Comparison of ENCODE assay signal across 23 cellular contexts in the genomic region with DNA sequence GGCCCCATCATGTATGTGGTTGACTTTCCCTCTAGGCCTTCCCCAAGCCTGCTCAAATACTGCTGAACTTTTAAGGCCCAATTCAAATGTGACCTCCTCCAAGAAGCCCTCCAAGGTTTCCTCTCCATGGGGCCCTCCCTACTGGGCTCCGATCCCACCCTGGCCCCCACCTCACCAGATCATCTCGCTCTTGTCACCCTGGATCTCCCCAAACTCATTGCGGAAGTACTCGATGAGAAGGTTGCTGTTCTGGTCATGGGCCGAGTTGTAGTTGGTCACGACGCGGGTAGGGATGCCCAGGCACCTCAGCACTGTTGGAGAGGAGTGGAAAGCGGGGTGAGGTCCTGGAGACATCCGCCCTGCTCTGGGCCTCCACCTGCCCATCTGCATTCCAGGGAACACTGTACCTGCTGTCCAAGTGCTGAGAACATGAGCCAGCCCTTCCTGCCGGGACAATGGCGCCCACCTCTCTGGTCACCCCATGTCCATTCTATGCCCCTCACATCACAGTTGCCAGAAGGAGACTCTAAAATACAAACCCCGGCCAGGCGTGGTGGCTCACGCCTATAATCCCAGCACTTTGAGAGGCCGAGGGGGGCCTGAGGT. TPM values are rescaled to one million over a fixed set of nuclear protein-coding genes. Genes with fewer than 3 reads are reported as not detected.
DNase-seq lines count a peak whose midpoint lies in the region; ATAC-seq and TF ChIP-seq lines count a peak whose summit lies in the region.
"Had no signal": no experiment of that assay in that cellular context is flagged by ENCODE, and none has a peak within 500 bp of the region (broad histone marks: within the 10 kb centered on the region; RNA-seq: fewer than 3 reads in every experiment).

No MANE protein-coding gene starts in this region.

- no TSS peak for BruUV-seq in MCF 10A (replicated peaks; lab: Mats Ljungman, UMichigan)

- peaks cover 38% of the 10 kb centered on the region for H3K4me1 Mint-ChIP-seq in MCF 10A (ENCODE audit: insufficient read depth, unreplicated experiment)

- no peaks in the 10 kb centered on the region for H3K9me3 ChIP-seq in breast epithelium
- H3K9me3 ChIP-seq in gastroesophageal sphincter: no peaks in the 10 kb centered on the region
- H3K9me3 ChIP-seq in lower lobe of right lung: no peaks in the 10 kb centered on the region
- H3K9me3 ChIP-seq in tibial artery: no peaks in the 10 kb centered on the region
- H3K9me3 ChIP-seq: testis had no signal

- H3K9me3 Mint-ChIP-seq in MCF 10A (ENCODE audit: unreplicated experiment): no peaks in the 10 kb centered on the region
- H3K9me3 Mint-ChIP-seq: CD4-positive, alpha-beta T cell; T-helper 1 cell treated with Interleukin-12 subunit alpha and Interleukin-12 subunit beta and Interleukin-4 antibody, amounts not matched to agents 30 μg/mL and 1 μg/mL, for 36 hours had no signal

- ATAC-seq in gastroesophageal sphincter: no peak
- no peak for ATAC-seq in lower lobe of right lung
- ATAC-seq in GM18909 (IDR thresholded peaks at IDR 0.05; ENCODE audit: poor library complexity, unreplicated experiment): no peak

- intact Hi-C loops in MCF 10A (cut with micrococcal nuclease) (no loop called here), breast epithelium (cut with DNase I; ENCODE audit: low total_unique reads) (loop anchor here (1.0 kb wide), 1 partner anchor 23 kb away; no protein-coding TSS in a partner anchor), lower lobe of right lung (cut with DNase I) (no loop called here), tibial artery (cut with DNase I; ENCODE audit: low total_unique reads) (no loop called here)

- TF ChIP-seq POLR2A in breast epithelium (IDR thresholded peaks at IDR 0.05): no peak
- TF ChIP-seq POLR2A in gastroesophageal sphincter (IDR thresholded peaks at IDR 0.05): no peak

- WGBS in gastroesophageal sphincter (ENCODE audit: low coverage in 1 of 2), 2 donors: 80 to 92% methylated on average over 1 to 4 of the region's 16 CpGs

- CTCF ChIA-PET in MCF 10A (lab: Yijun Ruan, JAX): interaction anchor here (1.1 to 3.8 kb wide), 2 partner anchors 12 to 69 kb away, joined by 4 to 19 read pairs; no protein-coding TSS in a partner anchor

- H3K4me3 Mint-ChIP-seq in MCF 10A (ENCODE audit: unreplicated experiment): no peak overlapping the region
- H3K4me3 Mint-ChIP-seq: activated naive CD8-positive, alpha-beta T cell; CD4-positive, alpha-beta T cell; T-helper 1 cell treated with Interleukin-12 subunit alpha and Interleukin-12 subunit beta and Interleukin-4 antibody, amounts not matched to agents 30 μg/mL and 1 μg/mL, for 36 hours had no signal

- H3K27ac ChIP-seq in breast epithelium (no peak overlapping the region), gastroesophageal sphincter (peak overlapping the region in 3 of 4 donors; percentile 37 to 75 (median 42)), lower lobe of right lung (peak overlapping the region; percentile 36), tibial artery (peak overlapping the region; percentile 84 to 87), coronary artery (peak overlapping the region in 1 of 2 donors; percentile 89)
- H3K27ac ChIP-seq: testis had no signal

- H3K36me3 Mint-ChIP-seq in MCF 10A (ENCODE audit: insufficient read depth, unreplicated experiment): no peaks in the 10 kb centered on the region
- H3K36me3 Mint-ChIP-seq: activated naive CD8-positive, alpha-beta T cell had no signal

- TF ChIP-seq EP300 in gastroesophageal sphincter (IDR thresholded peaks at IDR 0.05): no peak

- H3K27me3 Mint-ChIP-seq in MCF 10A (ENCODE audit: insufficient read depth, unreplicated experiment): no peaks in the 10 kb centered on the region
- H3K27me3 Mint-ChIP-seq: CD4-positive, alpha-beta T cell had no signal

- H3K27me3 ChIP-seq in breast epithelium: no peaks in the 10 kb centered on the region
- H3K27me3 ChIP-seq in gastroesophageal sphincter: no peaks in the 10 kb centered on the region
- no peaks in the 10 kb centered on the region for H3K27me3 ChIP-seq in lower lobe of right lung (ENCODE audit: low read depth)
- H3K27me3 ChIP-seq in tibial artery: no peaks in the 10 kb centered on the region
- H3K27me3 ChIP-seq: testis had no signal

- peak overlapping the region; percentile 95 for H3K27ac Mint-ChIP-seq in MCF 10A (ENCODE audit: low read depth, unreplicated experiment)
- H3K27ac Mint-ChIP-seq: activated naive CD8-positive, alpha-beta T cell; CD4-positive, alpha-beta T cell; T-helper 1 cell treated with Interleukin-12 subunit alpha and Interleukin-12 subunit beta and Interleukin-4 antibody, amounts not matched to agents 30 μg/mL and 1 μg/mL, for 36 hours had no signal

- H3K4me3 ChIP-seq in breast epithelium (no peak overlapping the region), gastroesophageal sphincter (no peak overlapping the region), lower lobe of right lung (no peak overlapping the region), tibial artery (no peak overlapping the region), coronary artery (no peak overlapping the region)
- H3K4me3 ChIP-seq: testis had no signal

- H3K4me1 ChIP-seq in breast epithelium (no peaks in the 10 kb centered on the region), gastroesophageal sphincter (peaks cover 13 to 37% (median 22%) of the 10 kb centered on the region in 3 donors), lower lobe of right lung (peaks cover 59% of the 10 kb centered on the region), tibial artery (peaks cover 10 to 33% (median 28%) of the 10 kb centered on the region in 4 donors)

- POLR2A ChIA-PET in MCF 10A (lab: Yijun Ruan, JAX): interaction anchor here (1.3 to 2.6 kb wide), 2 partner anchors 10 to 32 kb away, joined by 3 to 7 read pairs; no protein-coding TSS in a partner anchor

- H3K36me3 ChIP-seq in breast epithelium (no peaks in the 10 kb centered on the region), gastroesophageal sphincter (peaks cover 0 to 63% of the 10 kb centered on the region in 2 donors), lower lobe of right lung (peaks cover 78% of the 10 kb centered on the region), tibial artery (peaks cover 68 to 78% (median 71%) of the 10 kb centered on the region in 3 donors)

- DNase-seq in MCF 10A (ENCODE audit: unreplicated experiment): no peak
- DNase-seq in breast epithelium (ENCODE audit: low spot score in 2 of 2): no peak
- DNase-seq in lower lobe of right lung: peak; percentile 28
- peak in 1 of 2 donors; percentile 63 for DNase-seq in tibial artery
- no peak for DNase-seq in coronary artery (ENCODE audit: low spot score)
- DNase-seq in NCI-H1092 (lab: John Stamatoyannopoulos, UW): no peak
- DNase-seq: 8988T; activated CD4-positive, alpha-beta T cell treated with anti-CD3 and anti-CD28 coated beads, Interleukin-2, amount 50 U/mL, for 48 hours; activated CD8-positive, alpha-beta memory T cell treated with anti-CD3 and anti-CD28 coated beads, Interleukin-2, amount 50 U/mL, for 4 hours; CD4-positive, alpha-beta T cell; DMS 273 treated with DMSO at 0.1 percent for 48 hours; mammary epithelial cell; NCI-H1105 treated with DMSO at 0.1 percent for 48 hours; NCI-H1930; NCI-H524 treated with DMSO at 0.1 percent for 48 hours; NK-92 treated with Interleukin-12 subunit alpha and Interleukin-12 subunit beta, amount 100 ng/mL, for 24 hours; stimulated activated CD4-positive, alpha-beta T cell treated with anti-CD3 and anti-CD28 coated beads, Interleukin-15, amount 100 ng/mL, for 24 hours; stimulated activated naive CD4-positive, alpha-beta T cell treated with Interleukin-2 at 50 U/mL for 16 hours; testis had no signal

- TF ChIP-seq CTCF in MCF 10A (IDR thresholded peaks at IDR 0.05; ENCODE audit: unreplicated experiment): no peak
- no peak for TF ChIP-seq CTCF in breast epithelium (IDR thresholded peaks at IDR 0.05)
- no peak for TF ChIP-seq CTCF in gastroesophageal sphincter (IDR thresholded peaks at IDR 0.05)
- no peak for TF ChIP-seq CTCF in lower lobe of right lung (IDR thresholded peaks at IDR 0.05)
- TF ChIP-seq CTCF in tibial artery (IDR thresholded peaks at IDR 0.05): no peak
- TF ChIP-seq CTCF in coronary artery (IDR thresholded peaks at IDR 0.05): no peak

RNA-seq across cellular contexts. Expression of gene TGM2, which starts 23.1 kb away (rescaled TPM):
- total RNA-seq in MCF 10A (2022): 0.76 and 1.5 TPM in 2 replicates
- total RNA-seq in breast epithelium: 10 to 100 TPM; 10.7 to 44.9 (median 15.2) TPM
- total RNA-seq in gastroesophageal sphincter: 100 to 1,000 TPM; 163 to 385 (median 188) TPM
- total RNA-seq in lower lobe of right lung: 362 TPM

Comparison
In these comparisons a context has a peak if more than half of its experiments do, and no peak if none do; other contexts are left out.
1. H3K27ac ChIP-seq: peak in gastroesophageal sphincter (3 of 4), lower lobe of right lung (single experiment) and tibial artery (2 of 2); none in breast epithelium (0 of 2).